9 cellular contexts compared by ENCODE assay signal in the genomic region with DNA sequence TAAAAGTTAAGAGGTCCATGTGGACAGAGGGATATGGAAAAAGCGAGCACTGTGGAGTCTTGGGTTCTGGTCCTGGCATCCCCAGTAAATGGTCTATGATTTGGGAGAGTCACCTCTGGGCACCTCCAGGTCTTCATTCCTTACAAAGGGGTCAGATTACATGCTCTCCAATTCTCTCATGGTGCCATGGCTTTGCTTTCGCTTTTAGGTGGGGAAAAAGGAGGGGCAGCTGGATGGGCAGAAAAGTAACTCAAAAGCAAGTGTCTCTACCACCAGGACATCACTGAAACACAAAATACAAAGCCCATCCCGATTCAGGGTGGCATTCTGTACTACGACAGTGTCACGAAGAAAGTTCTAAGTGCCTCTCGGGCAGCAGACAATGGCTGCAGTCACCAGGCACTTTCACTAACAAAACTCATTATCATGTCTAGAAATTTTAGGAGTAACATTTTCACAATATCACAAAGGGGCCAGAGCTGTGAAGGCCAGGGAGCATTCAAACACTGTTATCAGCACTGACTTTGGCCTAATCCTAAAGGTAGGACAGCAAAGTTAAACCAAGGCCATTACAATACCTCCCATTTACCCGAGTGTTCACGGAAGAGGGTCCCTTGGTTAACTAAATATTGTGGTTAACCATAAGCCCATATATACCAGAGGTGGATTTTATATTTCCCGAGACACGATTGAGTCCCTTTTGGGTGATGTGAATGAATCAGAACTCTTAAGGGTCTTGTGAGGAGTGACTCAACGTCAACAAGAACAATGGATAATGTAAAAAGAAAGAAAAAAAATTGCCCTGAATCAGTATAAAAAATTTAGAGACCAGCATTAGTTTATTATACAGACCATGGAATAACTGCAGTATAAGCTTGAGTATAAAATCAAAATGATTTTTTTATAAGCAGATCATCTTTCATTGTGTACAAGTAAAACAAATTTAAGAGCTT. TPM values are rescaled to one million over a fixed set of nuclear protein-coding genes. Genes with fewer than 3 reads are reported as not detected.
A peak's percentile ranks its signal among the peaks of the same experiment; 100 is the strongest.
DNase-seq lines count a peak whose midpoint lies in the region; ATAC-seq and TF ChIP-seq lines count a peak whose summit lies in the region.
"Had no signal": no experiment of that assay in that cellular context is flagged by ENCODE, and none has a peak within 500 bp of the region (broad histone marks: within the 10 kb centered on the region; RNA-seq: fewer than 3 reads in every experiment).

No MANE protein-coding gene starts in this region.

- H3K9me3 ChIP-seq in upper lobe of left lung: no peaks in the 10 kb centered on the region

- peak overlapping the region; percentile 11 for H3K4me3 Mint-ChIP-seq in activated naive CD4-positive, alpha-beta T cell treated with anti-CD3 and anti-CD28 coated beads, Interleukin-2, amount 10 ng/mL, durations not matched to agents 7 days and 5 days
- peak overlapping the region; percentile 80 for H3K4me3 Mint-ChIP-seq in MCF 10A (ENCODE audit: unreplicated experiment)

- H3K4me1 Mint-ChIP-seq in activated naive CD4-positive, alpha-beta T cell treated with anti-CD3 and anti-CD28 coated beads, Interleukin-2, amount 10 ng/mL, durations not matched to agents 7 days and 5 days: peaks cover 56% of the 10 kb centered on the region
- peaks cover 48% of the 10 kb centered on the region for H3K4me1 Mint-ChIP-seq in MCF 10A (ENCODE audit: insufficient read depth, unreplicated experiment)

- no peak for ATAC-seq in activated naive CD4-positive, alpha-beta T cell treated with anti-CD3 and anti-CD28 coated beads, Interleukin-2, amount 50 U/mL, for 72 hours
- ATAC-seq in upper lobe of left lung (ENCODE audit: low FRiP score in 2 of 2) (no peak), HG03280 (IDR thresholded peaks at IDR 0.05; ENCODE audit: unreplicated experiment) (no peak), HG03159 (IDR thresholded peaks at IDR 0.05; ENCODE audit: unreplicated experiment) (no peak)
- ATAC-seq: left lobe of liver had no signal

- TF ChIP-seq CTCF in MCF 10A (IDR thresholded peaks at IDR 0.05; ENCODE audit: unreplicated experiment): no peak
- TF ChIP-seq CTCF in upper lobe of left lung (IDR thresholded peaks at IDR 0.05): no peak

- H3K36me3 Mint-ChIP-seq in activated naive CD4-positive, alpha-beta T cell treated with anti-CD3 and anti-CD28 coated beads, Interleukin-2, amount 10 ng/mL, durations not matched to agents 7 days and 5 days: peaks cover 9% of the 10 kb centered on the region
- H3K36me3 Mint-ChIP-seq in activated naive CD4-positive, alpha-beta T cell treated with anti-CD3 and anti-CD28 coated beads, Interleukin-2, amount 50 U/mL, for 72 hours: peaks cover 6 to 7% of the 10 kb centered on the region in 2 donors
- peaks cover 9% of the 10 kb centered on the region for H3K36me3 Mint-ChIP-seq in MCF 10A (ENCODE audit: insufficient read depth, unreplicated experiment)

- H3K27me3 ChIP-seq in upper lobe of left lung: no peaks in the 10 kb centered on the region

- H3K4me1 ChIP-seq in upper lobe of left lung: peaks cover 31 to 63% (median 35%) of the 10 kb centered on the region in 4 donors

- H3K4me3 ChIP-seq in upper lobe of left lung: peak overlapping the region in 3 of 4 donors; percentile 4 to 100 (median 74)

- H3K27me3 Mint-ChIP-seq in activated naive CD4-positive, alpha-beta T cell treated with anti-CD3 and anti-CD28 coated beads, Interleukin-2, amount 10 ng/mL, durations not matched to agents 7 days and 5 days: peaks cover 4% of the 10 kb centered on the region
- no peaks in the 10 kb centered on the region for H3K27me3 Mint-ChIP-seq in MCF 10A (ENCODE audit: insufficient read depth, unreplicated experiment)

- DNase-seq in activated naive CD4-positive, alpha-beta T cell treated with anti-CD3 and anti-CD28 coated beads, Interleukin-2, amount 10 ng/mL, durations not matched to agents 7 days and 5 days: no peak
- DNase-seq in activated naive CD4-positive, alpha-beta T cell treated with anti-CD3 and anti-CD28 coated beads, Interleukin-2, amount 50 U/mL, for 72 hours (ENCODE audit: low spot score in 2 of 2): no peak
- DNase-seq in MCF 10A (ENCODE audit: unreplicated experiment): no peak
- peak; percentile 41 for DNase-seq in medulla oblongata (ENCODE audit: extremely low spot score)
- DNase-seq in upper lobe of left lung: no peak
- no peak for DNase-seq in iPS-NIHi11 (ENCODE audit: low spot score)

- H3K27ac ChIP-seq in upper lobe of left lung: peak overlapping the region in 2 of 4 donors; percentile 56 to 98

- no TSS peak for BruUV-seq in MCF 10A (replicated peaks; lab: Mats Ljungman, UMichigan)

- no peak for TF ChIP-seq POLR2A in upper lobe of left lung (IDR thresholded peaks at IDR 0.05)

- TF ChIP-seq EP300 in upper lobe of left lung (IDR thresholded peaks at IDR 0.05): no peak

- H3K27ac Mint-ChIP-seq in activated naive CD4-positive, alpha-beta T cell treated with anti-CD3 and anti-CD28 coated beads, Interleukin-2, amount 10 ng/mL, durations not matched to agents 7 days and 5 days: no peak overlapping the region
- H3K27ac Mint-ChIP-seq in activated naive CD4-positive, alpha-beta T cell treated with anti-CD3 and anti-CD28 coated beads, Interleukin-2, amount 50 U/mL, for 72 hours: peak overlapping the region in 1 of 2 donors; percentile 70
- H3K27ac Mint-ChIP-seq in MCF 10A (ENCODE audit: low read depth, unreplicated experiment): no peak overlapping the region

- H3K36me3 ChIP-seq in upper lobe of left lung: no peaks in the 10 kb centered on the region

- POLR2A ChIA-PET in MCF 10A (lab: Yijun Ruan, JAX): interaction anchor here (0.9 to 3.9 kb wide), 4 partner anchors 10 to 26 kb away, joined by 3 to 74 read pairs (median 44); no protein-coding TSS in a partner anchor

- WGBS in upper lobe of left lung, 2 donors: 79 to 84% methylated on average over 11 of the region's 11 CpGs

- intact Hi-C loops in MCF 10A (cut with micrococcal nuclease): no loop called here

- no peaks in the 10 kb centered on the region for H3K9me3 Mint-ChIP-seq in activated naive CD4-positive, alpha-beta T cell treated with anti-CD3 and anti-CD28 coated beads, Interleukin-2, amount 10 ng/mL, durations not matched to agents 7 days and 5 days
- no peaks in the 10 kb centered on the region for H3K9me3 Mint-ChIP-seq in activated naive CD4-positive, alpha-beta T cell treated with anti-CD3 and anti-CD28 coated beads, Interleukin-2, amount 50 U/mL, for 72 hours
- no peaks in the 10 kb centered on the region for H3K9me3 Mint-ChIP-seq in MCF 10A (ENCODE audit: unreplicated experiment)

- CTCF ChIA-PET in activated naive CD4-positive, alpha-beta T cell treated with anti-CD3 and anti-CD28 coated beads, Interleukin-2, amount 10 ng/mL, durations not matched to agents 7 days and 5 days (lab: Charles Lee): interaction anchor here (0.8 to 2.5 kb wide), 4 partner anchors 8 to 199 kb away, joined by 3 to 8 read pairs (median 4); no protein-coding TSS in a partner anchor
- CTCF ChIA-PET in MCF 10A (lab: Yijun Ruan, JAX): interaction anchor here (0.5 to 0.7 kb wide), 2 partner anchors 35 to 48 kb away, joined by 3 to 4 read pairs; no protein-coding TSS in a partner anchor

RNA-seq across cellular contexts. Expression of a gene that starts 2.5 kb away (rescaled TPM):
- total RNA-seq in activated naive CD4-positive, alpha-beta T cell treated with anti-CD3 and anti-CD28 coated beads, Interleukin-2, amount 50 U/mL, for 72 hours: 100 to 1,000 TPM; 128 to 165 TPM
- total RNA-seq in MCF 10A (2022) (506 and 692 TPM in 2 replicates), upper lobe of left lung (1,000 to 10,000 TPM in 3 of 6 donors, 100 to 1,000 TPM in 3; 776 to 2,056 (median 1,236) TPM)
